In the genomic region with DNA sequence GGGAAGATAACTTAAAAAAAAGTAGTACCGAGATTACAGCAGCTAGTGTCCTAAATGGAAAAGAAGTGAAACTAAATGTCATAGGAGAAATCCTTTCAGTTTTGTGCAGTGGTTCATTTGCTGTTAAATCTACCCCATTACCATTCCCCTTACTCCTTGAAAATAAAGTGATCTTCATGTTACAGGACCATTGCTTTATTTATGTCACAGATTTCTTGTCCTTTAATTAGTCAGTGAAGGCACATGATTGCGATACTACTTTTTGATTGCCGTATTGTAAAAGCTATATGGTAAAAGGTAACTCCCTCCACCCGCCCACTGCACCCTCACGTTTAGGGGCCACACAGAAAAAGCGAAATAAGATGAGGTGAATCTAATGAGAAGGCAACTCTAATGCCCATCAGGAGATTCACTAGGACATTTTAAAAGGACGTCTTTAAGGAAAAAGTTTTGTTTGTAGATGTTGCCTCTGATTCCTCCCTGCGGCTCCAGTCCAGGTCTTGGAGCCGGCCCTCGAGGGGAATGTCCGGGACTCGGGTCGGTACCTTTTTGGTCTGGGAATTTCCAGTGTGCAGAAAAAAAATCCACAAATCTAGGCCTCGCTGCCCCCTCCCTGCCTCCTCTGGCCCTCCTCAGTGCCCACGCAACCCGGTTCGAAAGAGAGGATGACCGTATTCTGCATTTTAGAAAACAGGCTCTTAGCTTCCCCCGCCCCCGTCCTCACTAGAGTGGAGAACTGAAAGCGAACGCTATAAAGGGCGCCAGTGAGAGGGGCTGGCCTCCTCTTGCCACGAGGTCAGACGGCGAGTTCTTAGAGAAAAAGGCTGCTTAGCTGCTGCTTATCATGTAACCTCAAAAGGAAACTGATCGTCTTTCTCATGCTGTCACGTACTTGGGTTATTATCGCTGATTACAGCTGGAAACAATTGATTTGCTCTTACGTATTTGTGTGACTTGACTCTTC, we compare ENCODE assay signal across 8 cellular contexts. TPM values are rescaled to one million over a fixed set of nuclear protein-coding genes. Genes with fewer than 3 reads are reported as not detected.
A peak's percentile ranks its signal among the peaks of the same experiment; 100 is the strongest.
DNase-seq lines count a peak whose midpoint lies in the region; FAIRE-seq and TF ChIP-seq lines count a peak whose summit lies in the region.

No MANE protein-coding gene starts in this region.

- DNase-seq in HEK293T (ENCODE audit: extremely low spot score) (peak; percentile 58), NCI-H1436 treated with DMSO at 0.1 percent for 48 hours (lab: John Stamatoyannopoulos, UW) (peak; percentile 28), frontal cortex (ENCODE audit: low spot score in 2 of 2) (no peak)
- DNase-seq in activated CD4-positive, alpha-beta T cell treated with anti-CD3 and anti-CD28 coated beads for 1 hour: peak; percentile 74
- DNase-seq in stimulated activated CD4-positive, alpha-beta T cell treated with anti-CD3 and anti-CD28 coated beads, Interleukin-1b, Interleukin-23, amount 100 ng/mL, for 4 hours (ENCODE audit: low read depth in 2 of 2): peak; percentile 70 to 77

- no peaks in the 10 kb centered on the region for H3K27me3 ChIP-seq in layer of hippocampus (ENCODE audit: control insufficient read depth, insufficient read depth, low read length)

- TF ChIP-seq POLR2A in GM10847 (IDR thresholded peaks at IDR 0.05; ENCODE audit: extremely low read depth, insufficient read length): peak; percentile 67

- peak overlapping the region; percentile 34 for H3K27ac ChIP-seq in cingulate gyrus (ENCODE audit: low read depth, low read length)
- peak overlapping the region; percentile 36 for H3K27ac ChIP-seq in layer of hippocampus (ENCODE audit: low read depth, low read length)

- FAIRE-seq in frontal cortex (lab: Jason Lieb, UNC): no peak

- POLR2A ChIA-PET in HEK293T (lab: Yijun Ruan, JAX): interaction anchor here (0.8 to 1.2 kb wide), 4 partner anchors 10 to 262 kb away, joined by 3 to 7 read pairs (median 4); a partner anchor contains a TSS

- CTCF ChIA-PET in HEK293T (lab: Yijun Ruan, JAX): no interaction called here

TF ChIP-seq in HEK293T, 16 proteins besides CTCF, POLR2A, EP300 and RAD21:
- TF ChIP-seq ELF4 (IDR thresholded peaks at IDR 0.05) (no peak), L3MBTL2 (conservative IDR thresholded peaks at IDR 0.05) (peak; percentile 94)
TF ChIP-seq in HEK293T: peak in this region for 1.

RNA-seq across cellular contexts. Expression of a gene that starts 21.8 kb away (rescaled TPM):
- 2.4 TPM for total RNA-seq in frontal cortex

RNA-seq across cellular contexts. Expression of a gene that starts 48.5 kb away (rescaled TPM):
- total RNA-seq in frontal cortex: 17.1 TPM

Comparison
In these comparisons a context has a peak if more than half of its experiments do, and no peak if none do; other contexts are left out.
1. DNase-seq: peak in HEK293T (single experiment), NCI-H1436 treated with DMSO at 0.1 percent for 48 hours (single experiment), activated CD4-positive, alpha-beta T cell treated with anti-CD3 and anti-CD28 coated beads for 1 hour (single experiment) and stimulated activated CD4-positive, alpha-beta T cell treated with anti-CD3 and anti-CD28 coated beads, Interleukin-1b, Interleukin-23, amount 100 ng/mL, for 4 hours (2 of 2); none in frontal cortex (0 of 2).